ENCODE assay signal across 15 cellular contexts in the genomic region with DNA sequence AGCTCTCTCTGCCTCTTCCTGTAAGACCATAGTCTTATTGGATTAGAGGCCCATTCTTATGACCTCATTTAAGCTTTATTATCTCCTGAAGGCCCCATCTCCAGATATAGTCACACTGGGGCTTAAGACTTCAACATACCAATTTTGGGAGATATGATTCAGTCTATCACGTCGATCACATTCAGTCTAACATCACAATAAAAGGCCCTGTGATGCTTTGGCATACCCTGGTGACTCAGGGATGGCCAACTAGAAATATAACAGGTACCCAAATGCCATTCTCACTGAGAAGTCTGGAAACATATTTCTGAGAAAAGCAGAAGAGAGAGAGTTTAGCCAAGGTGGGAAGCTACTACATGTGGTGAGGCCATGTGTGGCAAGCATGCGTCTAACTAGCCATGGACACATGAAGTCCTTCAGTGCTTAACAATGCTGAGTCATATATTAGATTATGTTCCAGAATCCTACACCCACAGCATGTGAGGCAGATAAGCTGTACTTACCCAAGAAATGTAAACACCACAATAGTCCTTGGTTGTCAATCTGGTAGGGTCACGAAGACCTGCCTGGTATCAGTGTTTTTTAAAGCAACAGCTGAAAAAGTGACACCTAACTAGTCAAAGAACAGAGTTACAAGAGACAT.
DNase-seq lines count a peak whose midpoint lies in the region; ATAC-seq, FAIRE-seq and TF ChIP-seq lines count a peak whose summit lies in the region.
"Had no signal": no experiment of that assay in that cellular context is flagged by ENCODE, and none has a peak within 500 bp of the region (broad histone marks: within the 10 kb centered on the region; RNA-seq: fewer than 3 reads in every experiment).

No MANE protein-coding gene starts in this region.

- in situ Hi-C loops in gastrocnemius medialis (cut with MboI; ENCODE audit: low sequenced_read_pairs in 4 of 4) = no loop called here

- H3K4me1 Mint-ChIP-seq in activated CD4-positive, alpha-beta T cell treated with anti-CD3 and anti-CD28 coated beads for 36 hours = peaks cover 57% of the 10 kb centered on the region
- H3K4me1 Mint-ChIP-seq in activated CD4-positive, alpha-beta T cell treated with anti-CD3 and anti-CD28 coated beads, Interleukin-2, amount 10 ng/mL, durations not matched to agents 24 days and 14 days = peaks cover 32% of the 10 kb centered on the region

- no peak overlapping the region for H3K4me3 Mint-ChIP-seq in activated CD4-positive, alpha-beta T cell treated with anti-CD3 and anti-CD28 coated beads for 36 hours
- H3K4me3 Mint-ChIP-seq in activated CD4-positive, alpha-beta T cell treated with anti-CD3 and anti-CD28 coated beads, Interleukin-2, amount 10 ng/mL, durations not matched to agents 24 days and 14 days = no peak overlapping the region
- H3K4me3 Mint-ChIP-seq: activated B cell treated with CpG ODN at 0.5 μM for 24 hours had no signal

- no peak overlapping the region for H3K27ac ChIP-seq in gastrocnemius medialis
- H3K27ac ChIP-seq: foreskin keratinocyte, SJSA1, uterus had no signal

- intact Hi-C loops in activated CD4-positive, alpha-beta T cell treated with anti-CD3 and anti-CD28 coated beads for 36 hours (cut with DNase I, micrococcal nuclease) = no loop called here
- intact Hi-C loops in activated CD4-positive, alpha-beta T cell treated with anti-CD3 and anti-CD28 coated beads, Interleukin-2, amount 10 ng/mL, durations not matched to agents 24 days and 14 days (cut with micrococcal nuclease) = no loop called here
- intact Hi-C loops in gastrocnemius medialis (cut with DNase I; ENCODE audit: low total_unique reads) = no loop called here

- FAIRE-seq in RCC 7860 (lab: Jason Lieb, UNC) (no peak), HTR-8/SVneo (lab: Jason Lieb, UNC) (no peak)

- no peaks in the 10 kb centered on the region for H3K27me3 ChIP-seq in gastrocnemius medialis
- H3K27me3 ChIP-seq: foreskin keratinocyte, SJSA1, uterus had no signal

- no peaks in the 10 kb centered on the region for H3K9me3 ChIP-seq in gastrocnemius medialis
- H3K9me3 ChIP-seq: SJSA1, uterus had no signal

- POLR2A ChIA-PET in activated CD4-positive, alpha-beta T cell treated with anti-CD3 and anti-CD28 coated beads for 36 hours (lab: Charles Lee) = no interaction called here

- CTCF ChIA-PET in activated CD4-positive, alpha-beta T cell treated with anti-CD3 and anti-CD28 coated beads for 36 hours (lab: Charles Lee) = interaction anchor here (0.7 to 2.7 kb wide), 2 partner anchors 9 to 120 kb away, joined by 3 to 8 read pairs; no protein-coding TSS in a partner anchor

- H3K36me3 Mint-ChIP-seq in activated CD4-positive, alpha-beta T cell treated with anti-CD3 and anti-CD28 coated beads for 36 hours (ENCODE audit: low read depth) = no peaks in the 10 kb centered on the region
- H3K36me3 Mint-ChIP-seq in activated CD4-positive, alpha-beta T cell treated with anti-CD3 and anti-CD28 coated beads, Interleukin-2, amount 10 ng/mL, durations not matched to agents 24 days and 14 days (ENCODE audit: low read depth) = no peaks in the 10 kb centered on the region

- ATAC-seq in activated CD4-positive, alpha-beta T cell treated with anti-CD3 and anti-CD28 coated beads for 36 hours = peak; percentile 40
- ATAC-seq in gastrocnemius medialis = peak; percentile 61 to 82
- ATAC-seq: foreskin keratinocyte had no signal

- no peak overlapping the region for H3K27ac Mint-ChIP-seq in activated CD4-positive, alpha-beta T cell treated with anti-CD3 and anti-CD28 coated beads for 36 hours
- no peak overlapping the region for H3K27ac Mint-ChIP-seq in activated CD4-positive, alpha-beta T cell treated with anti-CD3 and anti-CD28 coated beads, Interleukin-2, amount 10 ng/mL, durations not matched to agents 24 days and 14 days
- H3K27ac Mint-ChIP-seq: activated B cell treated with CpG ODN at 0.5 μM for 24 hours; activated T-helper 2 cell treated with anti-CD3 and anti-CD28 coated beads, Interferon-gamma antibody, Interleukin-2, Interleukin-4, amounts not matched to agents 10 μg/mL and 5 μg/mL and 100 μg/mL, durations not matched to agents 14 hours and 24 hours and 36 hours had no signal

- no peak overlapping the region for H3K4me3 ChIP-seq in fibroblast of mammary gland (ENCODE audit: control insufficient read depth, low read depth, low read length)
- H3K4me3 ChIP-seq in gastrocnemius medialis = no peak overlapping the region
- H3K4me3 ChIP-seq: SJSA1, uterus had no signal

- H3K4me1 ChIP-seq in gastrocnemius medialis = peaks cover 0 to 3% of the 10 kb centered on the region in 2 donors
- H3K4me1 ChIP-seq: foreskin keratinocyte, SJSA1, uterus had no signal

- no peaks in the 10 kb centered on the region for H3K27me3 Mint-ChIP-seq in activated CD4-positive, alpha-beta T cell treated with anti-CD3 and anti-CD28 coated beads for 36 hours
- no peaks in the 10 kb centered on the region for H3K27me3 Mint-ChIP-seq in activated CD4-positive, alpha-beta T cell treated with anti-CD3 and anti-CD28 coated beads, Interleukin-2, amount 10 ng/mL, durations not matched to agents 24 days and 14 days
- H3K27me3 Mint-ChIP-seq: activated B cell treated with CpG ODN at 0.5 μM for 24 hours had no signal

- no peaks in the 10 kb centered on the region for H3K36me3 ChIP-seq in gastrocnemius medialis
- H3K36me3 ChIP-seq: SJSA1, uterus had no signal

- no peak for DNase-seq in activated CD4-positive, alpha-beta T cell treated with anti-CD3 and anti-CD28 coated beads for 36 hours
- no peak for DNase-seq in activated CD4-positive, alpha-beta T cell treated with anti-CD3 and anti-CD28 coated beads, Interleukin-2, amount 10 ng/mL, durations not matched to agents 24 days and 14 days
- DNase-seq in RCC 7860 (ENCODE audit: low spot score) (peak; percentile 12), fibroblast of mammary gland (ENCODE audit: low read depth) (peak; percentile 89), gastrocnemius medialis (no peak), HTR-8/SVneo (ENCODE audit: insufficient read length, low spot score) (no peak), GOT3 (lab: John Stamatoyannopoulos, UW) (no peak)
- DNase-seq in activated T-cell treated with anti-CD3 and anti-CD28 coated beads, Interleukin-2, amount 50 U/mL, for 48 hours = no peak
- DNase-seq: activated B cell treated with CpG ODN at 0.5 μM for 24 hours, DMS79 treated with DMSO at 0.1 percent for 48 hours, foreskin keratinocyte, MV-4-11, uterus had no signal

- H3K9me3 Mint-ChIP-seq in activated CD4-positive, alpha-beta T cell treated with anti-CD3 and anti-CD28 coated beads for 36 hours (ENCODE audit: low read depth) = no peaks in the 10 kb centered on the region
- peaks cover 3% of the 10 kb centered on the region for H3K9me3 Mint-ChIP-seq in activated CD4-positive, alpha-beta T cell treated with anti-CD3 and anti-CD28 coated beads, Interleukin-2, amount 10 ng/mL, durations not matched to agents 24 days and 14 days
- H3K9me3 Mint-ChIP-seq: activated B cell treated with CpG ODN at 0.5 μM for 24 hours; activated T-helper 2 cell treated with anti-CD3 and anti-CD28 coated beads, Interferon-gamma antibody, Interleukin-2, Interleukin-4, amounts not matched to agents 10 μg/mL and 5 μg/mL and 100 μg/mL, durations not matched to agents 14 hours and 24 hours and 36 hours had no signal

- no peak for TF ChIP-seq POLR2A in gastrocnemius medialis (IDR thresholded peaks at IDR 0.05)

- TF ChIP-seq CTCF in fibroblast of mammary gland (conservative IDR thresholded peaks at IDR 0.05; ENCODE audit: control insufficient read depth, insufficient read depth, low read depth, low read length) (no peak), gastrocnemius medialis (IDR thresholded peaks at IDR 0.05 in 4 of 5, conservative IDR thresholded peaks at IDR 0.05 in 1 of 5) (no peak)

Comparison
In these comparisons a context has a peak if more than half of its experiments do, and no peak if none do; other contexts are left out.
1. DNase-seq: peak in RCC 7860 (single experiment) and fibroblast of mammary gland (single experiment); none in activated CD4-positive, alpha-beta T cell treated with anti-CD3 and anti-CD28 coated beads for 36 hours (single experiment), activated CD4-positive, alpha-beta T cell treated with anti-CD3 and anti-CD28 coated beads, Interleukin-2, amount 10 ng/mL, durations not matched to agents 24 days and 14 days (single experiment), gastrocnemius medialis (0 of 2), HTR-8/SVneo (single experiment), GOT3 (single experiment) and activated T-cell treated with anti-CD3 and anti-CD28 coated beads, Interleukin-2, amount 50 U/mL, for 48 hours (0 of 2).